ENCODE assay signal across 18 cellular contexts in the genomic region with DNA sequence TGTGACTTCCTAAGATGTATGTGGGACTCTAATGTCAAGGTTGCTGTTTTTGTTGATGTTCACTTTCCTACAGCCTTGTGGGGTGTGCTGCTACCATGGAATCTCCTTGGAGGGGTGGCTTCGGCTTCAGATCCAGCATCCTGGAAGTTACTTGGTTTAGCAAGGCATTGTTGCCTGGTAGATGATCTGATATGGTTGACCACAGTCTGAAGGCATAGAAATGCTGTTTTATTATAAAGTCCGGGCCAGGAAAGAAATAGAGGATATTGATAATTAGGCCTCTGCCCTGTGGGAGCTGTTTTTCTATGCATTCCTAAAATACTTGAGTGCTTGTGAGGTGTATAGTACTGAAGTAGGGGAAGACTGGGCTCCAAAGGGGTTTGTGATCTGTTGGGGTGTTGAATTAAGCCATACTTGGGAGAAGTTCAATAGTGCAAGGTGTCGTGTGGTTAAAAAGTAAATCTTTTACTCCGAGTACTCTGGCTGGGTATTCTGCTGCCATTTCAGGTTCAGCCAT. TPM values are rescaled to one million over a fixed set of nuclear protein-coding genes. Genes with fewer than 3 reads are reported as not detected.
DNase-seq lines count a peak whose midpoint lies in the region; ATAC-seq and TF ChIP-seq lines count a peak whose summit lies in the region.
"Had no signal": no experiment of that assay in that cellular context is flagged by ENCODE, and none has a peak within 500 bp of the region (broad histone marks: within the 10 kb centered on the region; RNA-seq: fewer than 3 reads in every experiment).

No MANE protein-coding gene starts in this region.

- H3K79me2 ChIP-seq in osteoblast (ENCODE audit: insufficient read depth, low read length): peaks cover 75% of the 10 kb centered on the region

- CTCF ChIA-PET in IMR-90 (lab: Yijun Ruan, JAX): interaction anchor here (1.1 kb wide), 1 partner anchor 52 kb away, joined by 3 read pairs; no protein-coding TSS in a partner anchor

- no peak overlapping the region for H2BK20ac ChIP-seq in IMR-90 (ENCODE audit: low read depth, low read length)

- H3K36me3 ChIP-seq in BLaER1: peaks cover 78% of the 10 kb centered on the region
- peaks cover 4% of the 10 kb centered on the region; the same call in 1 of the 2 replicates for H3K36me3 ChIP-seq in IMR-90 (ENCODE audit: control insufficient read depth, insufficient read depth, low read length)
- H3K36me3 ChIP-seq in osteoblast (ENCODE audit: insufficient read depth, low read length): peaks cover 5% of the 10 kb centered on the region
- H3K36me3 ChIP-seq in neuronal stem cell (replicated peaks in 1 of 2; ENCODE audit: control insufficient read depth in 2 of 2, insufficient read depth in 2 of 2, low read length in 2 of 2): peaks cover 0 to 14% of the 10 kb centered on the region in 2 donors

- in situ Hi-C loops in IMR-90 (cut with MboI; ENCODE audit: low sequenced_read_pairs): no loop called here
- in situ Hi-C loops in GM13976 (cut with MboI; ENCODE audit: low sequenced_read_pairs, unreplicated experiment): no loop called here

- H2BK15ac ChIP-seq in IMR-90 (ENCODE audit: low read depth, low read length) (no peak overlapping the region), neuronal stem cell (ENCODE audit: low read length) (no peak overlapping the region)

- H3K23ac ChIP-seq in IMR-90 (ENCODE audit: low read depth, low read length) (no peak overlapping the region), neuronal stem cell (ENCODE audit: low read depth, low read length, poor library complexity) (no peak overlapping the region)

- H3K9ac ChIP-seq in BLaER1 (no peak overlapping the region), IMR-90 (ENCODE audit: low read depth, low read length) (no peak overlapping the region), neuronal stem cell (ENCODE audit: low read depth, low read length, poor library complexity) (no peak overlapping the region)
- H3K9ac ChIP-seq: GM23248 had no signal

- H3K27me3 ChIP-seq in BLaER1 (no peaks in the 10 kb centered on the region), IMR-90 (ENCODE audit: control insufficient read depth, insufficient read depth, low read length) (no peaks in the 10 kb centered on the region), dorsolateral prefrontal cortex (no peaks in the 10 kb centered on the region), osteoblast (ENCODE audit: insufficient read depth, low read length) (no peaks in the 10 kb centered on the region), neuronal stem cell (ENCODE audit: control insufficient read depth in 3 of 3, insufficient read depth in 3 of 3, low read depth in 1 of 3, low read length in 3 of 3) (no peaks in the 10 kb centered on the region)
- H3K27me3 ChIP-seq: MG63 had no signal

- H4K5ac ChIP-seq in IMR-90 (ENCODE audit: low read depth, low read length): no peak overlapping the region

- H3K4me2 ChIP-seq in BLaER1 (peak overlapping the region; percentile 34), IMR-90 (ENCODE audit: low read depth, low read length) (no peak overlapping the region), osteoblast (ENCODE audit: insufficient read depth, low read length) (peak overlapping the region; percentile 1), neuronal stem cell (ENCODE audit: insufficient read depth, low read length, poor library complexity, severe bottlenecking) (no peak overlapping the region)

- H3K18ac ChIP-seq in IMR-90 (ENCODE audit: low read depth, low read length) (no peak overlapping the region), neuronal stem cell (ENCODE audit: low read length) (no peak overlapping the region)

- TF ChIP-seq CTCF in IMR-90 (conservative IDR thresholded peaks at IDR 0.05; ENCODE audit: low read depth, low read length): no peak
- TF ChIP-seq CTCF in dorsolateral prefrontal cortex (IDR thresholded peaks at IDR 0.05 in 54 of 56, conservative IDR thresholded peaks at IDR 0.05 in 2 of 56; ENCODE audit: low read depth in 1 of 56, partially characterized antibody in 56 of 56): no peak
- TF ChIP-seq CTCF in osteoblast (IDR thresholded peaks at IDR 0.05; ENCODE audit: extremely low read depth, low read depth, low read length): no peak
- TF ChIP-seq CTCF in GM13976 (IDR thresholded peaks at IDR 0.05; ENCODE audit: borderline replicate concordance, control extremely low read depth, extremely low read depth, insufficient read depth, missing control alignments): no peak

- WGBS in IMR-90 (ENCODE audit: extremely low coverage in 2 of 2, insufficient read length in 1 of 2), 2 experiments: 75% methylated on average over 1 of the region's 4 CpGs; no CpG with 5 or more reads in 1 of the 2 experiments
- WGBS in neuronal stem cell (ENCODE audit: extremely low coverage in 2 of 2, insufficient read length in 2 of 2, insufficient replicate concordance in 1 of 2), 2 donors: no CpG with 5 or more reads among the region's 4 CpGs

- H2AFZ ChIP-seq in IMR-90 (replicated peaks; ENCODE audit: low read length, poor library complexity) (no peak overlapping the region), osteoblast (ENCODE audit: low read length) (no peak overlapping the region), neuronal stem cell (ENCODE audit: low read length) (no peak overlapping the region)
- H2AFZ ChIP-seq: GM23248 had no signal

- H2BK120ac ChIP-seq in IMR-90 (ENCODE audit: low read depth, low read length) (no peak overlapping the region), neuronal stem cell (ENCODE audit: low read depth, low read length) (no peak overlapping the region)

- no peak for TF ChIP-seq RAD21 in IMR-90 (IDR thresholded peaks at IDR 0.05; ENCODE audit: low read length)

- H3K4ac ChIP-seq in IMR-90 (ENCODE audit: low read depth, low read length) (peak overlapping the region; percentile 33; the same call in 1 of the 2 replicates), neuronal stem cell (ENCODE audit: low read length) (no peak overlapping the region)

- peak; percentile 46 for ATAC-seq in IMR-90 (ENCODE audit: low read depth)

- H4K20me1 ChIP-seq in BLaER1 (peaks cover 100% of the 10 kb centered on the region), IMR-90 (ENCODE audit: insufficient read depth, low read length) (peaks cover 29% of the 10 kb centered on the region), osteoblast (ENCODE audit: insufficient read depth, low read length) (peaks cover 15% of the 10 kb centered on the region)

- POLR2A ChIA-PET in IMR-90 (lab: Charles Lee; ENCODE audit: unreplicated experiment): no interaction called here

- H2AK5ac ChIP-seq in IMR-90 (ENCODE audit: low read depth, low read length) (no peak overlapping the region), neuronal stem cell (ENCODE audit: low read depth, low read length) (no peak overlapping the region)

- no peak for DNase-seq in IMR-90
- no peak for DNase-seq in dorsolateral prefrontal cortex
- DNase-seq in osteoblast (ENCODE audit: insufficient read length, low spot score, missing footprints): no peak
- DNase-seq in activated CD8-positive, alpha-beta memory T cell treated with anti-CD3 and anti-CD28 coated beads for 24 hours: no peak
- DNase-seq in GM13976 (ENCODE audit: low spot score): no peak
- DNase-seq in neuronal stem cell (ENCODE audit: low spot score): no peak
- no peak for DNase-seq in T-helper 9 cell
- DNase-seq: activated CD4-positive, alpha-beta T cell treated with anti-CD3 and anti-CD28 coated beads for 1 hour; activated naive CD8-positive, alpha-beta T cell treated with anti-CD3 and anti-CD28 coated beads for 36 hours; cerebellar nuclear complex; GM23248; immature natural killer cell; MG63; mucosa of descending colon; NCI-H2029 treated with DMSO at 0.1 percent for 48 hours; NCI-H526 treated with DMSO at 0.1 percent for 48 hours had no signal

- H2BK5ac ChIP-seq in IMR-90 (ENCODE audit: low read depth, low read length, poor library complexity, severe bottlenecking) (no peak overlapping the region), neuronal stem cell (ENCODE audit: low read length) (no peak overlapping the region)

- H4K8ac ChIP-seq in IMR-90 (ENCODE audit: low read depth in 2 of 2, low read length in 2 of 2) (0 out of 4 replicates have a peak overlapping the region, but pooled peaks of 1 of the 2 experiments have one; percentile 31), neuronal stem cell (ENCODE audit: low read depth, low read length) (no peak overlapping the region)

- H3K4me1 ChIP-seq in BLaER1 (peaks cover 18% of the 10 kb centered on the region), IMR-90 (ENCODE audit: control insufficient read depth, insufficient read depth, low read length) (peaks cover 12% of the 10 kb centered on the region), osteoblast (ENCODE audit: insufficient read depth, low read length) (peaks cover 9% of the 10 kb centered on the region), neuronal stem cell (ENCODE audit: control insufficient read depth in 2 of 2, insufficient read depth in 1 of 2, low read depth in 1 of 2, low read length in 2 of 2) (peaks cover 0 to 8% of the 10 kb centered on the region in 2 donors)

- no peak for TF ChIP-seq POLR2A in IMR-90 (IDR thresholded peaks at IDR 0.05; ENCODE audit: low read depth, low read length)

- intact Hi-C loops in IMR-90 (cut with micrococcal nuclease) (no loop called here), dorsolateral prefrontal cortex (cut with DNase I) (no loop called here)

- H3K56ac ChIP-seq in IMR-90 (ENCODE audit: extremely low read depth, insufficient read depth, low read length): no peak overlapping the region

- no peak overlapping the region for H2BK12ac ChIP-seq in neuronal stem cell (ENCODE audit: low read length)

- H3K27ac ChIP-seq in BLaER1: no peak overlapping the region
- no peak overlapping the region for H3K27ac ChIP-seq in IMR-90 (ENCODE audit: insufficient read depth, low read length)
- H3K27ac ChIP-seq in dorsolateral prefrontal cortex: peak overlapping the region in 51 of 59 donors; percentile 3 to 82 (median 48)
- H3K27ac ChIP-seq in osteoblast (ENCODE audit: low read depth, low read length): peak overlapping the region; percentile 4
- no peak overlapping the region for H3K27ac ChIP-seq in neuronal stem cell (replicated peaks; ENCODE audit: low read length)
- H3K27ac ChIP-seq: GM23248, RWPE1 had no signal

- no peaks in the 10 kb centered on the region for H3K9me3 ChIP-seq in BLaER1
- H3K9me3 ChIP-seq in IMR-90 (ENCODE audit: control insufficient read depth, insufficient read depth, low read length): no peaks in the 10 kb centered on the region
- no peaks in the 10 kb centered on the region for H3K9me3 ChIP-seq in osteoblast (ENCODE audit: low read depth, low read length)
- no peaks in the 10 kb centered on the region for H3K9me3 ChIP-seq in neuronal stem cell (replicated peaks in 1 of 2; ENCODE audit: control insufficient read depth in 2 of 2, insufficient read depth in 1 of 2, low read depth in 1 of 2, low read length in 2 of 2)
- H3K9me3 ChIP-seq: MG63, mucosa of descending colon had no signal

- H3K79me1 ChIP-seq in IMR-90 (ENCODE audit: low read depth in 1 of 2, low read length in 2 of 2) (peaks cover 24 to 58% of the 10 kb centered on the region in 2 experiments), neuronal stem cell (ENCODE audit: low read depth, low read length) (no peaks in the 10 kb centered on the region)

- BruUV-seq in IMR-90 (replicated peaks; lab: Mats Ljungman, UMichigan): no TSS peak

- H3K14ac ChIP-seq in IMR-90 (replicated peaks; ENCODE audit: low read depth, low read length): peak overlapping the region; percentile 23; the same call in 1 of the 2 replicates
- H3K14ac ChIP-seq in neuronal stem cell (ENCODE audit: low read length): no peak overlapping the region

- H2AK9ac ChIP-seq in IMR-90 (replicated peaks; ENCODE audit: low read depth, low read length, poor library complexity): no peak overlapping the region

- H3K9me1 ChIP-seq in IMR-90 (ENCODE audit: insufficient read depth, low read length): peaks cover 15% of the 10 kb centered on the region

- H3K4me3 ChIP-seq in BLaER1: no peak overlapping the region
- H3K4me3 ChIP-seq in IMR-90 (ENCODE audit: insufficient read depth, low read depth, low read length): no peak overlapping the region
- H3K4me3 ChIP-seq in dorsolateral prefrontal cortex: no peak overlapping the region
- H3K4me3 ChIP-seq in osteoblast (ENCODE audit: insufficient read depth, low read length): no peak overlapping the region
- H3K4me3 ChIP-seq in neuronal stem cell (ENCODE audit: low read length in 2 of 2): no peak overlapping the region
- H3K4me3 ChIP-seq: GM23248, MG63, mucosa of descending colon had no signal

- H4K91ac ChIP-seq in IMR-90 (ENCODE audit: insufficient read depth, low read depth, low read length) (no peak overlapping the region), neuronal stem cell (ENCODE audit: low read depth, low read length, poor library complexity) (no peak overlapping the region)

- dilution Hi-C loops in IMR-90 (cut with HindIII; ENCODE audit: low sequenced_read_pairs, unreplicated experiment): no loop called here

RNA-seq across cellular contexts. Expression of gene CREBRF, which starts 27.3 kb away (rescaled TPM):
- total RNA-seq in IMR-90 (2012; rRNA removed) (11.1 and 16.1 TPM in 2 replicates), dorsolateral prefrontal cortex (10 to 100 TPM; 44.1 to 80.1 (median 58.8) TPM), osteoblast (35.8 and 38.3 TPM in 2 replicates)
- 3.0 and 3.2 TPM in 2 replicates for polyA plus RNA-seq in IMR-90 (2012; rRNA removed)
- polyA plus RNA-seq in IMR-90 (2012; cell fraction: cytosol; rRNA removed): 0.56 and 0.80 TPM in 2 replicates
- polyA plus RNA-seq in IMR-90 (2012; cell fraction: nucleus; rRNA removed; ENCODE audit: low replicate concordance): 1.5 and 18.2 TPM in 2 replicates
- polyA plus RNA-seq in neuronal stem cell (2013, experiment 1 of 2): 8.7 TPM
- 8.1 TPM for polyA plus RNA-seq in neuronal stem cell (2013, experiment 2 of 2)

RNA-seq across cellular contexts. Expression of gene ATP6V0E1, which starts 45.3 kb away (rescaled TPM):
- total RNA-seq in IMR-90 (2012; rRNA removed) (277 and 299 TPM in 2 replicates), dorsolateral prefrontal cortex (100 to 1,000 TPM in 3 of 120 experiments, 10 to 100 TPM in 117; 35.0 to 115 (median 64.3) TPM), osteoblast (177 and 181 TPM in 2 replicates)
- polyA plus RNA-seq in IMR-90 (2012; rRNA removed): 258 TPM in 2 replicates
- polyA plus RNA-seq in IMR-90 (2012; cell fraction: cytosol; rRNA removed): 96.0 and 111 TPM in 2 replicates
- 16.9 and 96.8 TPM in 2 replicates for polyA plus RNA-seq in IMR-90 (2012; cell fraction: nucleus; rRNA removed; ENCODE audit: low replicate concordance)
- polyA plus RNA-seq in neuronal stem cell (2013, experiment 1 of 2): 82.7 TPM
- polyA plus RNA-seq in neuronal stem cell (2013, experiment 2 of 2): 83.3 TPM

Comparison
In these comparisons a context has a peak if more than half of its experiments do, and no peak if none do; other contexts are left out.
1. H3K27ac ChIP-seq: peak in dorsolateral prefrontal cortex (51 of 59) and osteoblast (single experiment); none in BLaER1 (single experiment), IMR-90 (single experiment) and neuronal stem cell (single experiment).
2. H3K4me2 ChIP-seq: peak in BLaER1 (single experiment) and osteoblast (single experiment); none in IMR-90 (single experiment) and neuronal stem cell (single experiment).